ENCODE assay signal across 8 cellular contexts in the genomic region with DNA sequence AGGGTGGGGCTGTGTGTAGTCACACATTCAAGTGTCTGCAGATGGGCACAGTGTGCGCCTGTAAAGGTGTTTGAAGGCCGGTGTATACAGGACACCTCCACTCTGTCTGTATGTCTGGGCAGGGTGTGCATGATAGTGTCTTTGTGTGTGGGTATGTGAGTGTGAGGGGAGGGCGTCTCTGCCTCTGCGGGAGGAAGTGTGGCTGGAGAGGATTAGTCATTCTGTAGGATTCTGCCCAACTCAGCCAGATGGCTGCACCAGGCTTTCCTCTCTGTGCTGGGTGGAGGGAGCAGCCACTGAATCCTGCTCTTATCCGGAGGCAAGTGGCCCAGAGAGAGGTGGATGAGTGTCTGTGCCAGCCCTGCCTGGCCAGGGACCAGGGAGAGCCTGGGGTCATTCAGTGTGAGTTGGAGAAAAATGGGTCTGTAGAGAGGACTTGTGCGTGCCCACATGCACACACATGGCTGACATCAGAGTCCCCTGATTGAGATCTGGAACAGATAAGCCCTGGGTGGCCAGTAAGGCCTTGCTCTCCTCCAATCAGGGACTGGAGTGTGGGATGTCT. TPM values are rescaled to one million over a fixed set of nuclear protein-coding genes. Genes with fewer than 3 reads are reported as not detected.
A peak's percentile ranks its signal among the peaks of the same experiment; 100 is the strongest.
DNase-seq lines count a peak whose midpoint lies in the region; ATAC-seq and TF ChIP-seq lines count a peak whose summit lies in the region.

No MANE protein-coding gene starts in this region.

- peak overlapping the region; percentile 83 to 89 for H3K27ac Mint-ChIP-seq in natural killer cell
- peak overlapping the region; percentile 93 for H3K27ac Mint-ChIP-seq in stimulated activated naive CD8-positive, alpha-beta T cell treated with anti-CD3 and anti-CD28 coated beads, Interleukin-15, Interleukin-2, amounts not matched to agents 100 ng/mL and 50 ng/mL, for 24 hours

- no peaks in the 10 kb centered on the region for H3K9me3 Mint-ChIP-seq in activated T-cell treated with anti-CD3 and anti-CD28 coated beads, Interleukin-2, amount 50 U/mL, for 4 hours
- H3K9me3 Mint-ChIP-seq in natural killer cell = no peaks in the 10 kb centered on the region
- no peaks in the 10 kb centered on the region for H3K9me3 Mint-ChIP-seq in stimulated activated naive CD8-positive, alpha-beta T cell treated with anti-CD3 and anti-CD28 coated beads, Interleukin-15, Interleukin-2, amounts not matched to agents 100 ng/mL and 50 ng/mL, for 24 hours

- peak; percentile 52 for DNase-seq in activated T-cell treated with anti-CD3 and anti-CD28 coated beads for 1 hour (ENCODE audit: low read depth)
- no peak for DNase-seq in activated T-cell treated with anti-CD3 and anti-CD28 coated beads, Interleukin-2, amount 50 U/mL, for 1 hour
- DNase-seq in NCI-H82 treated with DMSO at 0.1 percent for 48 hours (lab: John Stamatoyannopoulos, UW; ENCODE audit: unreplicated experiment) = peak; percentile 64
- peak; percentile 58 for DNase-seq in activated T-cell treated with anti-CD3 and anti-CD28 coated beads, Interleukin-2, amount 50 U/mL, for 4 hours
- DNase-seq in fibroblast of gingiva (ENCODE audit: low read depth) = peak; percentile 79
- peak; percentile 50 for DNase-seq in natural killer cell

- H3K36me3 Mint-ChIP-seq in activated T-cell treated with anti-CD3 and anti-CD28 coated beads, Interleukin-2, amount 50 U/mL, for 4 hours (ENCODE audit: insufficient read depth) = peaks cover 12% of the 10 kb centered on the region
- H3K36me3 Mint-ChIP-seq in natural killer cell = peaks cover 4% of the 10 kb centered on the region
- peaks cover 5% of the 10 kb centered on the region for H3K36me3 Mint-ChIP-seq in stimulated activated naive CD8-positive, alpha-beta T cell treated with anti-CD3 and anti-CD28 coated beads, Interleukin-15, Interleukin-2, amounts not matched to agents 100 ng/mL and 50 ng/mL, for 24 hours (ENCODE audit: low read depth)

- peaks cover 22% of the 10 kb centered on the region for H3K4me1 Mint-ChIP-seq in activated T-cell treated with anti-CD3 and anti-CD28 coated beads, Interleukin-2, amount 50 U/mL, for 4 hours (ENCODE audit: low read depth)
- H3K4me1 Mint-ChIP-seq in natural killer cell = peaks cover 27 to 28% of the 10 kb centered on the region in 2 donors
- H3K4me1 Mint-ChIP-seq in stimulated activated naive CD8-positive, alpha-beta T cell treated with anti-CD3 and anti-CD28 coated beads, Interleukin-15, Interleukin-2, amounts not matched to agents 100 ng/mL and 50 ng/mL, for 24 hours (ENCODE audit: low read depth) = peaks cover 28% of the 10 kb centered on the region

- ATAC-seq in activated T-cell treated with anti-CD3 and anti-CD28 coated beads, Interleukin-2, amount 50 U/mL, for 4 hours = peak; percentile 39 to 44
- ATAC-seq in natural killer cell (peak; percentile 23 to 40 (median 30)), HG03342 (IDR thresholded peaks at IDR 0.05; ENCODE audit: unreplicated experiment) (no peak)

- intact Hi-C loops in natural killer cell (cut with micrococcal nuclease) = loop anchor here (5.0 kb wide), 3 partner anchors 35 to 320 kb away; a partner anchor contains a TSS

- TF ChIP-seq CTCF in natural killer cell (IDR thresholded peaks at IDR 0.05) = no peak

- H3K27me3 Mint-ChIP-seq in activated T-cell treated with anti-CD3 and anti-CD28 coated beads, Interleukin-2, amount 50 U/mL, for 4 hours (ENCODE audit: low read depth) = no peaks in the 10 kb centered on the region
- H3K27me3 Mint-ChIP-seq in natural killer cell (ENCODE audit: low read depth in 2 of 2) = peaks cover 0 to 7% of the 10 kb centered on the region in 2 donors
- H3K27me3 Mint-ChIP-seq in stimulated activated naive CD8-positive, alpha-beta T cell treated with anti-CD3 and anti-CD28 coated beads, Interleukin-15, Interleukin-2, amounts not matched to agents 100 ng/mL and 50 ng/mL, for 24 hours = no peaks in the 10 kb centered on the region

- H3K4me3 Mint-ChIP-seq in activated T-cell treated with anti-CD3 and anti-CD28 coated beads, Interleukin-2, amount 50 U/mL, for 4 hours = peak overlapping the region; percentile 74
- H3K4me3 Mint-ChIP-seq in natural killer cell = peak overlapping the region; percentile 88
- H3K4me3 Mint-ChIP-seq in stimulated activated naive CD8-positive, alpha-beta T cell treated with anti-CD3 and anti-CD28 coated beads, Interleukin-15, Interleukin-2, amounts not matched to agents 100 ng/mL and 50 ng/mL, for 24 hours = peak overlapping the region; percentile 87

RNA-seq across cellular contexts. Expression of a gene that starts 1.7 kb away (rescaled TPM):
- 1 to 10 TPM; 8.7 to 9.8 (median 9.7) TPM for total RNA-seq in activated T-cell treated with anti-CD3 and anti-CD28 coated beads, Interleukin-2, amount 50 U/mL, for 4 hours
- total RNA-seq in natural killer cell = 10 to 100 TPM; 59.7 to 74.5 (median 68.9) TPM

RNA-seq across cellular contexts. Expression of a gene that starts 1.8 kb away (rescaled TPM):
- under 1 TPM in 2 of 3 donors, not detected in 1; 0.05 to 0.26 TPM for total RNA-seq in activated T-cell treated with anti-CD3 and anti-CD28 coated beads, Interleukin-2, amount 50 U/mL, for 4 hours
- total RNA-seq in natural killer cell = 1 to 10 TPM in 1 of 3 donors, under 1 TPM in 2; 0.35 to 1.2 (median 0.52) TPM

RNA-seq across cellular contexts. Expression of a gene that starts 29.1 kb away (rescaled TPM):
- total RNA-seq in activated T-cell treated with anti-CD3 and anti-CD28 coated beads, Interleukin-2, amount 50 U/mL, for 4 hours = under 1 TPM in 1 of 3 donors, not detected in 2; 0.19 TPM
- total RNA-seq in natural killer cell = under 1 TPM in 1 of 3 donors, not detected in 2; 0.49 TPM

RNA-seq across cellular contexts. Expression of a gene that starts 33.1 kb away (rescaled TPM):
- 10 to 100 TPM in 1 of 3 donors, 1 to 10 TPM in 2; 9.3 to 10.2 (median 9.8) TPM for total RNA-seq in activated T-cell treated with anti-CD3 and anti-CD28 coated beads, Interleukin-2, amount 50 U/mL, for 4 hours
- 10 to 100 TPM in 2 of 3 donors, 1 to 10 TPM in 1; 8.0 to 16.1 (median 11.7) TPM for total RNA-seq in natural killer cell

RNA-seq across cellular contexts. Expression of a gene that starts 45.4 kb away (rescaled TPM):
- total RNA-seq in activated T-cell treated with anti-CD3 and anti-CD28 coated beads, Interleukin-2, amount 50 U/mL, for 4 hours = 10 to 100 TPM; 49.8 to 55.5 (median 55.5) TPM
- total RNA-seq in natural killer cell = 1 to 10 TPM; 2.2 to 3.6 (median 3.3) TPM

Comparison
In these comparisons a context has a peak if more than half of its experiments do, and no peak if none do; other contexts are left out.
1. RNA of a gene that starts 1.7 kb away (total RNA-seq): 59.7 to 74.5 TPM in natural killer cell; 8.7 to 9.8 TPM in activated T-cell treated with anti-CD3 and anti-CD28 coated beads, Interleukin-2, amount 50 U/mL, for 4 hours; every median in the first group is over 4 times any median in the second.
2. Peak in every context shown above with its lines, with median percentiles within 50 percentile points of each other: H3K4me3 Mint-ChIP-seq.